1 cellular context compared by ENCODE assay signal in the genomic region with DNA sequence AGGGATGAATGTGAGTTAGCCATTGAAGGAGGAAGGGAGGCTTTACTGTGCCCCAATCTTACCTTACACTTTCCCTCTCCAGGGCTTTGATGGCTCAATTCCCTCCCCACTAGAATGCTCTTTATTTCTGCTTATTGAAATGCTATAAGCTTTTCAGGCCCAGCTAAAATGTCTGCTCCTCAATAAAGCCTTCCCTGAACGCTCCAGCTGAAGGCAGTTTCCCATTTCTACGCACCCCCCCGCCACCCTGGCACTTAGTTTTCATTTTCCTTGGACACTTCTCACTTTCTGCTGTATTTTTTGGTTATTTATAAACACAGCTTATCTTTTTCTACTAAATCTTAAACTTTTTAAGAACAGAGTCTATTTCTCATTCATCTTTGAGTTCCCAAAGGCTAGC.
TF ChIP-seq lines count a peak whose summit lies in the region.

No MANE protein-coding gene starts in this region.

TF ChIP-seq in K562, 482 proteins besides CTCF, POLR2A, EP300 and RAD21:
- no peak for TF ChIP-seq RBM14 (IDR thresholded peaks at IDR 0.05; ENCODE audit: borderline replicate concordance, insufficient read depth, low read depth, low read length)
- TF ChIP-seq ZBTB9 (CRISPR knock-in tag; IDR thresholded peaks at IDR 0.05), result no peak
- TF ChIP-seq SMARCE1 (IDR thresholded peaks at IDR 0.05), result no peak
- TF ChIP-seq, protein P1, sequence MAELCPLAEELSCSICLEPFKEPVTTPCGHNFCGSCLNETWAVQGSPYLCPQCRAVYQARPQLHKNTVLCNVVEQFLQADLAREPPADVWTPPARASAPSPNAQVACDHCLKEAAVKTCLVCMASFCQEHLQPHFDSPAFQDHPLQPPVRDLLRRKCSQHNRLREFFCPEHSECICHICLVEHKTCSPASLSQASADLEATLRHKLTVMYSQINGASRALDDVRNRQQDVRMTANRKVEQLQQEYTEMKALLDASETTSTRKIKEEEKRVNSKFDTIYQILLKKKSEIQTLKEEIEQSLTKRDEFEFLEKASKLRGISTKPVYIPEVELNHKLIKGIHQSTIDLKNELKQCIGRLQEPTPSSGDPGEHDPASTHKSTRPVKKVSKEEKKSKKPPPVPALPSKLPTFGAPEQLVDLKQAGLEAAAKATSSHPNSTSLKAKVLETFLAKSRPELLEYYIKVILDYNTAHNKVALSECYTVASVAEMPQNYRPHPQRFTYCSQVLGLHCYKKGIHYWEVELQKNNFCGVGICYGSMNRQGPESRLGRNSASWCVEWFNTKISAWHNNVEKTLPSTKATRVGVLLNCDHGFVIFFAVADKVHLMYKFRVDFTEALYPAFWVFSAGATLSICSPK (IDR thresholded peaks at IDR 0.05; ENCODE audit: borderline replicate concordance), result no peak
- TF ChIP-seq DDX20 (tag; IDR thresholded peaks at IDR 0.05; ENCODE audit: low read depth), result no peak
- TF ChIP-seq ZFPM2 (CRISPR knock-in tag; IDR thresholded peaks at IDR 0.05), result no peak
- TF ChIP-seq, protein P2, sequence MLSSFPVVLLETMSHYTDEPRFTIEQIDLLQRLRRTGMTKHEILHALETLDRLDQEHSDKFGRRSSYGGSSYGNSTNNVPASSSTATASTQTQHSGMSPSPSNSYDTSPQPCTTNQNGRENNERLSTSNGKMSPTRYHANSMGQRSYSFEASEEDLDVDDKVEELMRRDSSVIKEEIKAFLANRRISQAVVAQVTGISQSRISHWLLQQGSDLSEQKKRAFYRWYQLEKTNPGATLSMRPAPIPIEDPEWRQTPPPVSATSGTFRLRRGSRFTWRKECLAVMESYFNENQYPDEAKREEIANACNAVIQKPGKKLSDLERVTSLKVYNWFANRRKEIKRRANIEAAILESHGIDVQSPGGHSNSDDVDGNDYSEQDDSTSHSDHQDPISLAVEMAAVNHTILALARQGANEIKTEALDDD (IDR thresholded peaks at IDR 0.05), result no peak
- no peak for TF ChIP-seq CBFB (CRISPR knock-in tag; IDR thresholded peaks at IDR 0.05)
- no peak for TF ChIP-seq ZNF280B (CRISPR knock-in tag; IDR thresholded peaks at IDR 0.05)
- no peak for TF ChIP-seq CCAR2 (IDR thresholded peaks at IDR 0.05; ENCODE audit: low read depth, low read length)
- no peak for TF ChIP-seq SMAD4 (CRISPR knock-in tag; conservative IDR thresholded peaks at IDR 0.05)
- no peak for TF ChIP-seq ZNF592 (IDR thresholded peaks at IDR 0.05)
